Comparison of ENCODE assay signal across 8 cellular contexts in genomic region chr6:32968093-32968769, GRCh38. TPM values are rescaled to one million over a fixed set of nuclear protein-coding genes. Genes with fewer than 3 reads are reported as not detected.
A peak's percentile ranks its signal among the peaks of the same experiment; 100 is the strongest.
DNase-seq lines count a peak whose midpoint lies in the region; ATAC-seq and TF ChIP-seq lines count a peak whose summit lies in the region.

Gene BRD2, plus strand, starts transcription at chr6:32968594. Its CDS starts 4,305 bp downstream, at chr6:32972899.

- peaks cover 52% of the 10 kb centered on the region for H3K36me3 Mint-ChIP-seq in activated T-cell treated with anti-CD3 and anti-CD28 coated beads, Interleukin-2, amount 50 U/mL, for 24 hours (ENCODE audit: low read depth)

- H3K4me3 ChIP-seq in Jurkat, Clone E6-1 (ENCODE audit: low read length) = peak within 1 kb of the TSS; percentile 95
- peak within 1 kb of the TSS; percentile 90 for H3K4me3 ChIP-seq in mucosa of stomach (ENCODE audit: low read length)

- H3K4me3 Mint-ChIP-seq in activated T-cell treated with anti-CD3 and anti-CD28 coated beads, Interleukin-2, amount 50 U/mL, for 24 hours = peak within 1 kb of the TSS; percentile 92

- H3K27me3 Mint-ChIP-seq in activated T-cell treated with anti-CD3 and anti-CD28 coated beads, Interleukin-2, amount 50 U/mL, for 24 hours = no peaks in the 10 kb centered on the region

- H3K4me1 Mint-ChIP-seq in activated T-cell treated with anti-CD3 and anti-CD28 coated beads, Interleukin-2, amount 50 U/mL, for 24 hours (ENCODE audit: low read depth) = peaks cover 35% of the 10 kb centered on the region

- ATAC-seq in GM21526 (IDR thresholded peaks at IDR 0.05; ENCODE audit: low FRiP score, unreplicated experiment) = peak; percentile 29

- H3K4me1 ChIP-seq in mucosa of stomach (ENCODE audit: control insufficient read depth, insufficient read depth, low read length) = peaks cover 16% of the 10 kb centered on the region

- H3K9me3 ChIP-seq in mucosa of stomach (ENCODE audit: control insufficient read depth, low read length) = no peaks in the 10 kb centered on the region

- H3K36me3 ChIP-seq in mucosa of stomach (ENCODE audit: control insufficient read depth, insufficient read depth, low read length) = peaks cover 10% of the 10 kb centered on the region

- peak within 1 kb of the TSS; percentile 100 for H3K27ac Mint-ChIP-seq in activated T-cell treated with anti-CD3 and anti-CD28 coated beads, Interleukin-2, amount 50 U/mL, for 24 hours

- H3K9me3 Mint-ChIP-seq in activated T-cell treated with anti-CD3 and anti-CD28 coated beads, Interleukin-2, amount 50 U/mL, for 24 hours = no peaks in the 10 kb centered on the region

- no peaks in the 10 kb centered on the region for H3K27me3 ChIP-seq in mucosa of stomach (ENCODE audit: control insufficient read depth, insufficient read depth, low read length)

- peak; percentile 96 for DNase-seq in CMK (ENCODE audit: low read depth)
- peak; percentile 95 for DNase-seq in Jurkat, Clone E6-1 (ENCODE audit: low read depth, low spot score)
- peak; percentile 97 for DNase-seq in activated T-cell treated with anti-CD3 and anti-CD28 coated beads, Interleukin-2, amount 50 U/mL, for 24 hours
- DNase-seq in erythroblast (lab: John Stamatoyannopoulos, UW) = peak; percentile 97 to 98
- peak; percentile 97 for DNase-seq in stimulated activated CD8-positive, alpha-beta memory T cell treated with anti-CD3 and anti-CD28 coated beads, Interleukin-4, amount 100 ng/mL, for 48 hours

- peak within 1 kb of the TSS; percentile 99 for H3K9ac ChIP-seq in mucosa of stomach (ENCODE audit: low read length)

- peak; percentile 83 for TF ChIP-seq POLR2A in erythroblast (IDR thresholded peaks at IDR 0.05; ENCODE audit: low read length)

TF ChIP-seq in PFSK-1, 5 proteins besides CTCF, POLR2A, EP300 and RAD21:
- TF ChIP-seq REST (IDR thresholded peaks at IDR 0.05; ENCODE audit: insufficient read depth in 1 of 2, low read depth in 2 of 2, low read length in 2 of 2) = no peak
- TF ChIP-seq FOXP2 (optimal IDR thresholded peaks at IDR 0.05; ENCODE audit: borderline replicate concordance, extremely low read depth, extremely low read length, insufficient read depth) = no peak
- TF ChIP-seq SIN3A (IDR thresholded peaks at IDR 0.05; ENCODE audit: borderline replicate concordance, insufficient read depth, low read length) = no peak
- TF ChIP-seq POLR2AphosphoS5 (IDR thresholded peaks at IDR 0.05; ENCODE audit: low read depth, low read length) = peak; percentile 77
- peak; percentile 59; the same call in 1 of the 2 replicates for TF ChIP-seq TAF1 (IDR thresholded peaks at IDR 0.05; ENCODE audit: borderline replicate concordance, insufficient read depth, low read length)

RNA-seq across cellular contexts. Expression of gene BRD2, which starts in this region (rescaled TPM):
- polyA plus RNA-seq in Jurkat, Clone E6-1 (2012; ENCODE audit: insufficient read depth, insufficient read length) = 232 TPM
- 129 TPM for polyA plus RNA-seq in PFSK-1 (2012; ENCODE audit: insufficient read length, low read depth)

Comparison
In these comparisons a context has a peak if more than half of its experiments do, and no peak if none do; other contexts are left out.
1. Peak in every context shown above with its lines: DNase-seq, ATAC-seq and H3K4me3 ChIP-seq.